In the genomic region with DNA sequence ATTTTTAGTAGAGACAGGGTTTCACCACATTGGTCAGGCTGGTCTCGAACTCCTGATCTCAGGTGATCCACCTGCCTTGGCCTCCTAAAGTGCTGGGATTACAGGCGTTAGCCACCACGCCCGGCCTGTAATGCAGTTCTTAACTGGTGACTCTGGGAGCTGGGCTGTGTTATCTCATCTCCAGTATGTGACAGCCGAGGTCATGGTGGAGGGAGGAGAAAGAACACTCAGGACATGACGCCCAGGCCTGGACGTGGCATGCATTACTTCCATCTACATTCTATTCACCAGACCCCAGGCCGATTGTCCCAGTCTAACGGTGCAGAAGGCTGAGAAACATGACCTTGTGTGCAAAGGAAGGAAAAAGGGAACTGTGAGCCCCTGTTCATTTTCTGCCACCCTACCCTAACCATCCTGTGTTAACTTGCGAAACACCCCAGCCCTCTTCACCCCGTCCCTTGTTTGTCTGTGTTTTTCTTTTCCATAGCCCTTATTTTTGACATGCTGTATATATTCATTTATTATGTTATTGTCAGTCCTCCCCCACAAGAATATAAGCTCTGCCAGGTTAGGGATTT, we compare ENCODE assay signal across 28 cellular contexts.
"Had no signal": no experiment of that assay in that cellular context is flagged by ENCODE, and none has a peak within 500 bp of the region (broad histone marks: within the 10 kb centered on the region; RNA-seq: fewer than 3 reads in every experiment).

No MANE protein-coding gene starts in this region.

- DNase-seq: activated B cell treated with CpG ODN at 0.5 μM for 24 hours; activated CD4-positive, alpha-beta T cell treated with anti-CD3 and anti-CD28 coated beads for 1 hour; activated CD4-positive, alpha-beta T cell treated with anti-CD3 and anti-CD28 coated beads, Interleukin-2, amount 10 ng/mL, durations not matched to agents 24 days and 14 days; activated CD4-positive, alpha-beta T cell treated with anti-CD3 and anti-CD28 coated beads, Interleukin-2, amount 50 U/mL, for 48 hours; activated CD8-positive, alpha-beta memory T cell treated with anti-CD3 and anti-CD28 coated beads, Interleukin-2, amount 10 ng/mL, durations not matched to agents 7 days and 5 days; activated effector memory CD4-positive, alpha-beta T cell treated with Interleukin-2 at 50 U/mL for 16 hours; activated naive CD4-positive, alpha-beta T cell; activated T-cell treated with anti-CD3 and anti-CD28 coated beads, Interleukin-2, amount 50 U/mL, for 24 hours; aorta; caudate nucleus; colonic mucosa; KG1; MG63; NCI-H1092 treated with DMSO at 0.1 percent for 48 hours; NCI-H1436; NCI-H1694 treated with DMSO at 0.1 percent for 48 hours; NCI-H2029 treated with DMSO at 0.1 percent for 48 hours; NCI-H510A treated with DMSO at 0.1 percent for 48 hours; NCI-H69; NK-92 treated with Interleukin-12 subunit alpha and Interleukin-12 subunit beta, amount 100 ng/mL, for 24 hours; OCI-M1; RPMI8226 had no signal

- H3K4me3 ChIP-seq: breast epithelium, colonic mucosa, MG63 had no signal

- H3K27me3 ChIP-seq: breast epithelium, colonic mucosa, MG63 had no signal

- H3K27me3 Mint-ChIP-seq: activated B cell treated with CpG ODN at 0.5 μM for 24 hours; activated naive CD4-positive, alpha-beta T cell treated with anti-CD3 and anti-CD28 coated beads, Interleukin-2, amount 50 U/mL, for 24 hours; activated T-cell treated with anti-CD3 and anti-CD28 coated beads, Interleukin-2, amount 50 U/mL, for 24 hours had no signal

- H3K4me3 Mint-ChIP-seq: activated B cell treated with CpG ODN at 0.5 μM for 24 hours; activated CD4-positive, alpha-beta T cell treated with anti-CD3 and anti-CD28 coated beads, Interleukin-2, amount 10 ng/mL, durations not matched to agents 24 days and 14 days; activated CD8-positive, alpha-beta memory T cell treated with anti-CD3 and anti-CD28 coated beads, Interleukin-2, amount 10 ng/mL, durations not matched to agents 7 days and 5 days; activated naive CD4-positive, alpha-beta T cell treated with anti-CD3 and anti-CD28 coated beads, Interleukin-2, amount 50 U/mL, for 24 hours; activated T-cell treated with anti-CD3 and anti-CD28 coated beads, Interleukin-2, amount 50 U/mL, for 24 hours; activated T-helper 1 cell treated with anti-CD3 and anti-CD28 coated beads, Interleukin-12 subunit alpha, Interleukin-12 subunit beta, Interleukin-2, Interleukin-4 antibody, amounts not matched to agents 30 ng/mL and 10 ng/mL and 1 ng/mL, durations not matched to agents 14 hours and 24 hours and 36 hours; T-helper 2 cell treated with Interferon-gamma antibody and Interleukin-4, amounts not matched to agents 5 μg/mL and 100 μg/mL, for 36 hours had no signal

- H3K27ac ChIP-seq: breast epithelium, colonic mucosa had no signal

- H3K36me3 Mint-ChIP-seq: activated CD8-positive, alpha-beta memory T cell treated with anti-CD3 and anti-CD28 coated beads, Interleukin-2, amount 10 ng/mL, durations not matched to agents 7 days and 5 days; activated naive CD4-positive, alpha-beta T cell treated with anti-CD3 and anti-CD28 coated beads, Interleukin-2, amount 50 U/mL, for 24 hours had no signal

- H3K4me1 Mint-ChIP-seq: activated B cell treated with CpG ODN at 0.5 μM for 24 hours; activated CD4-positive, alpha-beta T cell treated with anti-CD3 and anti-CD28 coated beads, Interleukin-2, amount 10 ng/mL, durations not matched to agents 24 days and 14 days; activated CD8-positive, alpha-beta memory T cell treated with anti-CD3 and anti-CD28 coated beads, Interleukin-2, amount 10 ng/mL, durations not matched to agents 7 days and 5 days; activated naive CD4-positive, alpha-beta T cell treated with anti-CD3 and anti-CD28 coated beads, Interleukin-2, amount 50 U/mL, for 24 hours had no signal

- H3K36me3 ChIP-seq: breast epithelium, colonic mucosa, MG63 had no signal

- H3K9me3 Mint-ChIP-seq: activated B cell treated with CpG ODN at 0.5 μM for 24 hours; activated CD4-positive, alpha-beta T cell treated with anti-CD3 and anti-CD28 coated beads, Interleukin-2, amount 10 ng/mL, durations not matched to agents 24 days and 14 days; activated naive CD4-positive, alpha-beta T cell treated with anti-CD3 and anti-CD28 coated beads, Interleukin-2, amount 50 U/mL, for 24 hours; activated T-cell treated with anti-CD3 and anti-CD28 coated beads, Interleukin-2, amount 50 U/mL, for 24 hours; activated T-helper 1 cell treated with anti-CD3 and anti-CD28 coated beads, Interleukin-12 subunit alpha, Interleukin-12 subunit beta, Interleukin-2, Interleukin-4 antibody, amounts not matched to agents 30 ng/mL and 10 ng/mL and 1 ng/mL, durations not matched to agents 14 hours and 24 hours and 36 hours; T-helper 2 cell treated with Interferon-gamma antibody and Interleukin-4, amounts not matched to agents 5 μg/mL and 100 μg/mL, for 36 hours had no signal

- H3K27ac Mint-ChIP-seq: activated B cell treated with CpG ODN at 0.5 μM for 24 hours; activated CD4-positive, alpha-beta T cell treated with anti-CD3 and anti-CD28 coated beads, Interleukin-2, amount 10 ng/mL, durations not matched to agents 24 days and 14 days; activated CD8-positive, alpha-beta memory T cell treated with anti-CD3 and anti-CD28 coated beads, Interleukin-2, amount 10 ng/mL, durations not matched to agents 7 days and 5 days; activated naive CD4-positive, alpha-beta T cell treated with anti-CD3 and anti-CD28 coated beads, Interleukin-2, amount 50 U/mL, for 24 hours; activated T-cell treated with anti-CD3 and anti-CD28 coated beads, Interleukin-2, amount 50 U/mL, for 24 hours; activated T-helper 1 cell treated with anti-CD3 and anti-CD28 coated beads, Interleukin-12 subunit alpha, Interleukin-12 subunit beta, Interleukin-2, Interleukin-4 antibody, amounts not matched to agents 30 ng/mL and 10 ng/mL and 1 ng/mL, durations not matched to agents 14 hours and 24 hours and 36 hours; T-helper 2 cell treated with Interferon-gamma antibody and Interleukin-4, amounts not matched to agents 5 μg/mL and 100 μg/mL, for 36 hours had no signal

- H3K9me3 ChIP-seq: breast epithelium, colonic mucosa, MG63 had no signal

- ATAC-seq: activated CD8-positive, alpha-beta memory T cell treated with anti-CD3 and anti-CD28 coated beads, Interleukin-2, amount 10 ng/mL, durations not matched to agents 7 days and 5 days; Panc1; Right ventricle myocardium inferior had no signal

- H3K4me1 ChIP-seq: breast epithelium, colonic mucosa had no signal
